In genomic region chrX:144683247-144683646, GRCh38 we compare ENCODE assay signal across 28 cellular contexts.
"Had no signal": no experiment of that assay in that cellular context is flagged by ENCODE, and none has a peak within 500 bp of the region (broad histone marks: within the 10 kb centered on the region; RNA-seq: fewer than 3 reads in every experiment).

No MANE protein-coding gene starts in this region.

- H3K27ac ChIP-seq: left lung, lower lobe of right lung, pancreas, prostate gland, sigmoid colon, testis, thyroid gland, transverse colon, upper lobe of left lung, vagina had no signal

- H3K27me3 Mint-ChIP-seq: naive B cell; stimulated activated memory B cell treated with anti-CD40 and anti-IgM and Interleukin-4, amounts not matched to agents 10 μg/mL and 1 μg/mL and 100 μg/mL, for 72 hours; stimulated activated naive CD8-positive, alpha-beta T cell treated with anti-CD3 and anti-CD28 coated beads, Interleukin-15, amount 100 ng/mL, for 72 hours had no signal

- H3K4me3 ChIP-seq: left lung, lower lobe of right lung, pancreas, prostate gland, sigmoid colon, smooth muscle cell, testis, thyroid gland, transverse colon, upper lobe of left lung, vagina had no signal

- ATAC-seq: left colon; left lung; lower lobe of right lung; natural killer cell treated with Interleukin-12 subunit alpha and Interleukin-12 subunit beta and Interleukin-15 and Interleukin-18, amount 100 ng/mL, for 72 hours; pancreas; right cardiac atrium; stimulated activated memory B cell treated with anti-CD40 and anti-IgM and Interleukin-4, amounts not matched to agents 10 μg/mL and 1 μg/mL and 100 μg/mL, for 72 hours; stimulated activated naive CD8-positive, alpha-beta T cell treated with anti-CD3 and anti-CD28 coated beads, Interleukin-15, amount 100 ng/mL, for 72 hours had no signal

- H3K27me3 ChIP-seq: left lung, pancreas, sigmoid colon, testis, thyroid gland, transverse colon, upper lobe of left lung, vagina had no signal

- H3K36me3 Mint-ChIP-seq: immature natural killer cell; mesothelial cell of epicardium; naive B cell; natural killer cell treated with Interleukin-12 subunit alpha and Interleukin-12 subunit beta and Interleukin-15 and Interleukin-18, amount 100 ng/mL, for 72 hours; stimulated activated memory B cell treated with anti-CD40 and anti-IgM and Interleukin-4, amounts not matched to agents 10 μg/mL and 1 μg/mL and 100 μg/mL, for 72 hours had no signal

- DNase-seq: hypothalamus; immature natural killer cell; kidney; left colon; lower lobe of right lung; mesendoderm; naive B cell; pancreas; retina; right cardiac atrium; sigmoid colon; stimulated activated CD4-positive, alpha-beta T cell treated with anti-CD3 and anti-CD28 coated beads, Interleukin-1b, Interleukin-23, amount 100 ng/mL, for 48 hours; stimulated activated CD4-positive, alpha-beta T cell treated with anti-CD3 and anti-CD28 coated beads, Interleukin-2, amount 100 ng/mL, for 48 hours; stimulated activated CD4-positive, alpha-beta T cell treated with anti-CD3 and anti-CD28 coated beads, Interleukin-4, amount 100 ng/mL, for 4 hours; stimulated activated CD8-positive, alpha-beta memory T cell treated with anti-CD3 and anti-CD28 coated beads, Interleukin-4, amount 100 ng/mL, for 48 hours; stimulated activated naive CD4-positive, alpha-beta T cell treated with Interleukin-2 at 50 U/mL for 16 hours; stimulated activated naive CD8-positive, alpha-beta T cell treated with anti-CD3 and anti-CD28 coated beads, Interleukin-15, amount 100 ng/mL, for 72 hours; testis; thyroid gland; transverse colon had no signal

- H3K4me3 Mint-ChIP-seq: immature natural killer cell; mesothelial cell of epicardium; naive B cell; natural killer cell treated with Interleukin-12 subunit alpha and Interleukin-12 subunit beta and Interleukin-15 and Interleukin-18, amount 100 ng/mL, for 72 hours; stimulated activated memory B cell treated with anti-CD40 and anti-IgM and Interleukin-4, amounts not matched to agents 10 μg/mL and 1 μg/mL and 100 μg/mL, for 72 hours; stimulated activated naive CD8-positive, alpha-beta T cell treated with anti-CD3 and anti-CD28 coated beads, Interleukin-15, amount 100 ng/mL, for 72 hours had no signal

- H3K36me3 ChIP-seq: left lung, lower lobe of right lung, pancreas, prostate gland, sigmoid colon, thyroid gland, transverse colon, upper lobe of left lung, vagina had no signal

- H3K4me1 ChIP-seq: left lung, lower lobe of right lung, pancreas, prostate gland, sigmoid colon, testis, thyroid gland, transverse colon, upper lobe of left lung, vagina had no signal

- H3K27ac Mint-ChIP-seq: immature natural killer cell; mesothelial cell of epicardium; naive B cell; natural killer cell treated with Interleukin-12 subunit alpha and Interleukin-12 subunit beta and Interleukin-15 and Interleukin-18, amount 100 ng/mL, for 72 hours; stimulated activated memory B cell treated with anti-CD40 and anti-IgM and Interleukin-4, amounts not matched to agents 10 μg/mL and 1 μg/mL and 100 μg/mL, for 72 hours; stimulated activated naive CD8-positive, alpha-beta T cell treated with anti-CD3 and anti-CD28 coated beads, Interleukin-15, amount 100 ng/mL, for 72 hours had no signal

- H3K4me1 Mint-ChIP-seq: immature natural killer cell; mesothelial cell of epicardium; naive B cell; stimulated activated memory B cell treated with anti-CD40 and anti-IgM and Interleukin-4, amounts not matched to agents 10 μg/mL and 1 μg/mL and 100 μg/mL, for 72 hours; stimulated activated naive CD8-positive, alpha-beta T cell treated with anti-CD3 and anti-CD28 coated beads, Interleukin-15, amount 100 ng/mL, for 72 hours had no signal

- H3K9me3 Mint-ChIP-seq: naive B cell; stimulated activated memory B cell treated with anti-CD40 and anti-IgM and Interleukin-4, amounts not matched to agents 10 μg/mL and 1 μg/mL and 100 μg/mL, for 72 hours; stimulated activated naive CD8-positive, alpha-beta T cell treated with anti-CD3 and anti-CD28 coated beads, Interleukin-15, amount 100 ng/mL, for 72 hours had no signal

- H3K9me3 ChIP-seq: left lung, lower lobe of right lung, pancreas, prostate gland, sigmoid colon, testis, thyroid gland, transverse colon, upper lobe of left lung, vagina had no signal
